ENCODE assay signal across 10 cellular contexts in genomic region chr11:68542617-68543016, GRCh38.
DNase-seq lines count a peak whose midpoint lies in the region; ATAC-seq and TF ChIP-seq lines count a peak whose summit lies in the region.
"Had no signal": no experiment of that assay in that cellular context is flagged by ENCODE, and none has a peak within 500 bp of the region (broad histone marks: within the 10 kb centered on the region; RNA-seq: fewer than 3 reads in every experiment).

No MANE protein-coding gene starts in this region.

- H3K27me3 Mint-ChIP-seq in activated CD4-positive, alpha-beta T cell treated with anti-CD3 and anti-CD28 coated beads for 36 hours = no peaks in the 10 kb centered on the region

- H3K4me3 ChIP-seq in transverse colon (no peak overlapping the region), coronary artery (no peak overlapping the region)

- H3K9me3 ChIP-seq in transverse colon = no peaks in the 10 kb centered on the region

- peak; percentile 30 for ATAC-seq in activated CD4-positive, alpha-beta T cell treated with anti-CD3 and anti-CD28 coated beads for 36 hours
- ATAC-seq: natural killer cell had no signal

- H3K27ac Mint-ChIP-seq in activated CD4-positive, alpha-beta T cell treated with anti-CD3 and anti-CD28 coated beads for 36 hours = no peak overlapping the region

- peaks cover 62% of the 10 kb centered on the region for H3K36me3 Mint-ChIP-seq in activated CD4-positive, alpha-beta T cell treated with anti-CD3 and anti-CD28 coated beads for 36 hours (ENCODE audit: low read depth)

- CTCF ChIA-PET in activated CD4-positive, alpha-beta T cell treated with anti-CD3 and anti-CD28 coated beads for 36 hours (lab: Charles Lee) = interaction anchor here (0.6 to 1.2 kb wide), 2 partner anchors 41 to 77 kb away, joined by 3 to 4 read pairs; no protein-coding TSS in a partner anchor

- TF ChIP-seq POLR2A in transverse colon (IDR thresholded peaks at IDR 0.05) = no peak

- DNase-seq in activated CD4-positive, alpha-beta T cell treated with anti-CD3 and anti-CD28 coated beads for 36 hours = no peak
- no peak for DNase-seq in activated CD4-positive, alpha-beta T cell treated with anti-CD3 and anti-CD28 coated beads for 4 hours
- peak; percentile 96 for DNase-seq in amniotic epithelial cell (ENCODE audit: low read depth)
- peak; percentile 81 for DNase-seq in islet precursor cell
- no peak for DNase-seq in transverse colon
- DNase-seq in posterior cingulate gyrus = no peak
- DNase-seq in coronary artery (ENCODE audit: low spot score) = no peak
- DNase-seq in amygdala (lab: John Stamatoyannopoulos, UW) = no peak
- DNase-seq: natural killer cell had no signal

- no peaks in the 10 kb centered on the region for H3K27me3 ChIP-seq in transverse colon

- no peaks in the 10 kb centered on the region for H3K9me3 Mint-ChIP-seq in activated CD4-positive, alpha-beta T cell treated with anti-CD3 and anti-CD28 coated beads for 36 hours (ENCODE audit: low read depth)
- H3K9me3 Mint-ChIP-seq: natural killer cell had no signal

- peaks cover 0 to 36% (median 14%) of the 10 kb centered on the region in 4 donors for H3K4me1 ChIP-seq in transverse colon

- in situ Hi-C loops in transverse colon (cut with MboI; ENCODE audit: low pct_ligation_motif_present in 1 of 4, low pct_unique_long_range_greater_than_20kb in 1 of 4, low sequenced_read_pairs in 3 of 4) = no loop called here

- H3K4me3 Mint-ChIP-seq in activated CD4-positive, alpha-beta T cell treated with anti-CD3 and anti-CD28 coated beads for 36 hours = no peak overlapping the region
- H3K4me3 Mint-ChIP-seq: natural killer cell had no signal

- peaks cover 0 to 13% (median 3%) of the 10 kb centered on the region in 4 donors for H3K36me3 ChIP-seq in transverse colon

- TF ChIP-seq EP300 in transverse colon (IDR thresholded peaks at IDR 0.05; ENCODE audit: low read depth) = no peak

- POLR2A ChIA-PET in activated CD4-positive, alpha-beta T cell treated with anti-CD3 and anti-CD28 coated beads for 36 hours (lab: Charles Lee) = no interaction called here

- intact Hi-C loops in activated CD4-positive, alpha-beta T cell treated with anti-CD3 and anti-CD28 coated beads for 36 hours (cut with DNase I, micrococcal nuclease) = no loop called here
- intact Hi-C loops in transverse colon (cut with DNase I; ENCODE audit: low total_unique reads) (loop anchor here (1.0 kb wide), 1 partner anchor 78 kb away; no protein-coding TSS in a partner anchor), posterior cingulate gyrus (cut with DNase I) (no loop called here)

- TF ChIP-seq CTCF in transverse colon (IDR thresholded peaks at IDR 0.05) (no peak), coronary artery (IDR thresholded peaks at IDR 0.05) (no peak)

- peaks cover 64% of the 10 kb centered on the region for H3K4me1 Mint-ChIP-seq in activated CD4-positive, alpha-beta T cell treated with anti-CD3 and anti-CD28 coated beads for 36 hours

- H3K27ac ChIP-seq in transverse colon (peak overlapping the region; percentile 18 to 72 (median 66)), coronary artery (no peak overlapping the region)
- H3K27ac ChIP-seq: 22Rv1 had no signal

- WGBS in transverse colon (ENCODE audit: low coverage in 1 of 2), 2 donors = 82% methylated on average over 5 of the region's 5 CpGs; no CpG with 5 or more reads in 1 of the 2 donors

Comparison
In these comparisons a context has a peak if more than half of its experiments do, and no peak if none do; other contexts are left out.
1. DNase-seq: peak in amniotic epithelial cell (single experiment) and islet precursor cell (single experiment); none in activated CD4-positive, alpha-beta T cell treated with anti-CD3 and anti-CD28 coated beads for 36 hours (single experiment), activated CD4-positive, alpha-beta T cell treated with anti-CD3 and anti-CD28 coated beads for 4 hours (0 of 2), transverse colon (single experiment), posterior cingulate gyrus (0 of 10), coronary artery (single experiment) and amygdala (0 of 56).
2. H3K27ac ChIP-seq: peak in transverse colon (4 of 4); none in coronary artery (0 of 2).